ENCODE assay signal across 13 cellular contexts in genomic region chr11:96827164-96827563, GRCh38.
DNase-seq lines count a peak whose midpoint lies in the region; ATAC-seq, FAIRE-seq and TF ChIP-seq lines count a peak whose summit lies in the region.
"Had no signal": no experiment of that assay in that cellular context is flagged by ENCODE, and none has a peak within 500 bp of the region (broad histone marks: within the 10 kb centered on the region; RNA-seq: fewer than 3 reads in every experiment).

No MANE protein-coding gene starts in this region.

- peak; percentile 51 for TF ChIP-seq CTCF in LNCaP clone FGC (IDR thresholded peaks at IDR 0.05; ENCODE audit: control insufficient read depth, extremely low read depth, insufficient read depth)
- no peak for TF ChIP-seq CTCF in bronchial epithelial cell (IDR thresholded peaks at IDR 0.05; ENCODE audit: insufficient read depth, low read length, severe bottlenecking)
- 0 out of 2 replicates have a peak, but pooled peaks have one; percentile 14 for TF ChIP-seq CTCF in HepG2 (CRISPR knock-in tag; IDR thresholded peaks at IDR 0.05)

- intact Hi-C loops in HepG2 (cut with micrococcal nuclease; ENCODE audit: unreplicated experiment), result no loop called here

- 26% methylated on average over 4 of the region's 4 CpGs for WGBS in HepG2 (ENCODE audit: low lambda C conversion rate)

- H3K36me3 ChIP-seq in bronchial epithelial cell (ENCODE audit: control insufficient read depth, insufficient read depth, low read length) (no peaks in the 10 kb centered on the region), HepG2 (replicated peaks in 1 of 2; ENCODE audit: control insufficient read depth in 1 of 2, insufficient read depth in 2 of 2, low read length in 2 of 2) (no peaks in the 10 kb centered on the region)
- H3K36me3 ChIP-seq: BLaER1 had no signal

- ATAC-seq in HepG2 (no peak), GM18520 (IDR thresholded peaks at IDR 0.05; ENCODE audit: unreplicated experiment) (no peak), HG02588 (IDR thresholded peaks at IDR 0.05; ENCODE audit: unreplicated experiment) (no peak), HG03159 (IDR thresholded peaks at IDR 0.05; ENCODE audit: unreplicated experiment) (no peak)
- ATAC-seq in activated CD8-positive, alpha-beta T cell treated with anti-CD3 and anti-CD28 coated beads, Interleukin-2, amount 10 ng/mL, durations not matched to agents 7 days and 5 days, result no peak

- H3K27me3 ChIP-seq in bronchial epithelial cell (ENCODE audit: control insufficient read depth, insufficient read depth, low read length) (no peaks in the 10 kb centered on the region), HepG2 (ENCODE audit: control insufficient read depth in 1 of 2, insufficient read depth in 2 of 2, low read length in 2 of 2) (no peaks in the 10 kb centered on the region)
- H3K27me3 ChIP-seq: BLaER1 had no signal

- H3K27me3 Mint-ChIP-seq in activated CD8-positive, alpha-beta T cell treated with anti-CD3 and anti-CD28 coated beads, Interleukin-2, amount 10 ng/mL, durations not matched to agents 7 days and 5 days (ENCODE audit: low read depth), result no peaks in the 10 kb centered on the region
- H3K27me3 Mint-ChIP-seq: dendritic cell treated with granulocyte-macrophage colony-stimulating factor and Interleukin-4, amounts not matched to agents 40 ng/mL and 50 ng/mL, for 4 days had no signal

- H3K36me3 Mint-ChIP-seq in activated CD8-positive, alpha-beta T cell treated with anti-CD3 and anti-CD28 coated beads, Interleukin-2, amount 10 ng/mL, durations not matched to agents 7 days and 5 days (ENCODE audit: low read depth), result no peaks in the 10 kb centered on the region

- no peaks in the 10 kb centered on the region for H3K4me1 Mint-ChIP-seq in activated CD8-positive, alpha-beta T cell treated with anti-CD3 and anti-CD28 coated beads, Interleukin-2, amount 10 ng/mL, durations not matched to agents 7 days and 5 days (ENCODE audit: low read depth)

- no peak for FAIRE-seq in bronchial epithelial cell (lab: Jason Lieb, UNC)
- no peak for FAIRE-seq in HepG2 (lab: Jason Lieb, UNC)

- DNase-seq in Ammon's horn (ENCODE audit: low spot score), result peak; percentile 16
- DNase-seq in LNCaP clone FGC (ENCODE audit: low read depth), result no peak
- peak; percentile 5 for DNase-seq in bronchial epithelial cell (ENCODE audit: low read depth)
- no peak for DNase-seq in HepG2 (ENCODE audit: low spot score)
- no peak for DNase-seq in activated CD8-positive, alpha-beta T cell treated with anti-CD3 and anti-CD28 coated beads, Interleukin-2, amount 10 ng/mL, durations not matched to agents 7 days and 5 days
- DNase-seq: KBM-7 had no signal

- CTCF ChIA-PET in HepG2 (lab: Yijun Ruan, JAX; ENCODE audit: low intra/inter-chr PET ratio, low total read pairs), result no interaction called here
- CTCF ChIA-PET in activated CD8-positive, alpha-beta T cell treated with anti-CD3 and anti-CD28 coated beads, Interleukin-2, amount 10 ng/mL, durations not matched to agents 7 days and 5 days (lab: Charles Lee), result no interaction called here

- no TSS peak for BruUV-seq in HepG2 (replicated peaks; lab: Mats Ljungman, UMichigan)

- H2AFZ ChIP-seq in HepG2 (ENCODE audit: low read length), result no peak overlapping the region
- H2AFZ ChIP-seq: parathyroid adenoma had no signal

- POLR2A ChIA-PET in HepG2 (lab: Yijun Ruan, JAX), result no interaction called here
- POLR2A ChIA-PET in activated CD8-positive, alpha-beta T cell treated with anti-CD3 and anti-CD28 coated beads, Interleukin-2, amount 10 ng/mL, durations not matched to agents 7 days and 5 days (lab: Charles Lee), result no interaction called here

- TF ChIP-seq POLR2A in HepG2 (IDR thresholded peaks at IDR 0.05; ENCODE audit: insufficient read depth in 1 of 2, low read depth in 2 of 2, low read length in 2 of 2), result no peak

- no peak overlapping the region for H3K4me2 ChIP-seq in HepG2 (ENCODE audit: low read depth, low read length)
- H3K4me2 ChIP-seq: BLaER1 had no signal

- H3K9ac ChIP-seq in HepG2 (ENCODE audit: insufficient read depth, low read depth, low read length), result no peak overlapping the region
- H3K9ac ChIP-seq: BLaER1, parathyroid adenoma had no signal

- no peak overlapping the region for H3K27ac Mint-ChIP-seq in activated CD8-positive, alpha-beta T cell treated with anti-CD3 and anti-CD28 coated beads, Interleukin-2, amount 10 ng/mL, durations not matched to agents 7 days and 5 days
- H3K27ac Mint-ChIP-seq: dendritic cell treated with granulocyte-macrophage colony-stimulating factor and Interleukin-4, amounts not matched to agents 40 ng/mL and 50 ng/mL, for 4 days had no signal

- H3K4me3 Mint-ChIP-seq in activated CD8-positive, alpha-beta T cell treated with anti-CD3 and anti-CD28 coated beads, Interleukin-2, amount 10 ng/mL, durations not matched to agents 7 days and 5 days, result no peak overlapping the region
- H3K4me3 Mint-ChIP-seq: dendritic cell treated with granulocyte-macrophage colony-stimulating factor and Interleukin-4, amounts not matched to agents 40 ng/mL and 50 ng/mL, for 4 days had no signal

- no peak overlapping the region for H3K27ac ChIP-seq in HepG2 (ENCODE audit: extremely low read length, insufficient read depth, low read length)
- H3K27ac ChIP-seq: BLaER1, parathyroid adenoma, VCaP had no signal

- H4K20me1 ChIP-seq in HepG2 (ENCODE audit: insufficient read depth, low read length), result no peaks in the 10 kb centered on the region
- H4K20me1 ChIP-seq: BLaER1 had no signal

- no peaks in the 10 kb centered on the region for H3K9me3 ChIP-seq in HepG2 (ENCODE audit: low read length)
- H3K9me3 ChIP-seq: BLaER1 had no signal

- no peak for TF ChIP-seq RAD21 in HepG2 (CRISPR knock-in tag; IDR thresholded peaks at IDR 0.05)

- no peaks in the 10 kb centered on the region for H3K9me3 Mint-ChIP-seq in activated CD8-positive, alpha-beta T cell treated with anti-CD3 and anti-CD28 coated beads, Interleukin-2, amount 10 ng/mL, durations not matched to agents 7 days and 5 days (ENCODE audit: insufficient read depth)

- no peaks in the 10 kb centered on the region for H3K79me2 ChIP-seq in HepG2 (ENCODE audit: insufficient read depth, low read length)
- H3K79me2 ChIP-seq: parathyroid adenoma had no signal

- H3K4me3 ChIP-seq in LNCaP clone FGC (ENCODE audit: low read depth, low read length), result no peak overlapping the region
- H3K4me3 ChIP-seq in bronchial epithelial cell (ENCODE audit: low read depth, low read length), result no peak overlapping the region
- no peak overlapping the region for H3K4me3 ChIP-seq in HepG2 (replicated peaks in 1 of 3; ENCODE audit: insufficient read depth in 1 of 3, low read depth in 2 of 3, low read length in 3 of 3)
- H3K4me3 ChIP-seq: BLaER1 had no signal

- in situ Hi-C loops in HepG2 (cut with HindIII; ENCODE audit: extremely low pct_ligation_motif_present, low pct_unique_long_range_greater_than_20kb), result no loop called here

- TF ChIP-seq EP300 in HepG2 (IDR thresholded peaks at IDR 0.05; ENCODE audit: low read depth in 2 of 2, low read length in 2 of 2), result no peak
- no peak for TF ChIP-seq EP300 in HepG2 (CRISPR knock-in tag; IDR thresholded peaks at IDR 0.05; ENCODE audit: borderline replicate concordance)

- H3K4me1 ChIP-seq in HepG2 (ENCODE audit: insufficient read depth, low read length), result no peaks in the 10 kb centered on the region
- H3K4me1 ChIP-seq: BLaER1, parathyroid adenoma had no signal

TF ChIP-seq in HepG2, 621 proteins besides CTCF, POLR2A, EP300 and RAD21 (continues in another document):
- TF ChIP-seq RFX5 (IDR thresholded peaks at IDR 0.05; ENCODE audit: low read depth, low read length), result no peak
- TF ChIP-seq ZNF709 (CRISPR knock-in tag; IDR thresholded peaks at IDR 0.05), result no peak
- no peak for TF ChIP-seq PPARG (CRISPR knock-in tag; conservative IDR thresholded peaks at IDR 0.05)
- no peak for TF ChIP-seq SRSF4 (IDR thresholded peaks at IDR 0.05; ENCODE audit: low read depth, low read length, poor library complexity, severe bottlenecking)
- TF ChIP-seq, protein P1, sequence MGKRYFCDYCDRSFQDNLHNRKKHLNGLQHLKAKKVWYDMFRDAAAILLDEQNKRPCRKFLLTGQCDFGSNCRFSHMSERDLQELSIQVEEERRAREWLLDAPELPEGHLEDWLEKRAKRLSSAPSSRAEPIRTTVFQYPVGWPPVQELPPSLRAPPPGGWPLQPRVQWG (CRISPR knock-in tag; IDR thresholded peaks at IDR 0.05; ENCODE audit: borderline replicate concordance, low read depth), result no peak
- TF ChIP-seq, protein P2, sequence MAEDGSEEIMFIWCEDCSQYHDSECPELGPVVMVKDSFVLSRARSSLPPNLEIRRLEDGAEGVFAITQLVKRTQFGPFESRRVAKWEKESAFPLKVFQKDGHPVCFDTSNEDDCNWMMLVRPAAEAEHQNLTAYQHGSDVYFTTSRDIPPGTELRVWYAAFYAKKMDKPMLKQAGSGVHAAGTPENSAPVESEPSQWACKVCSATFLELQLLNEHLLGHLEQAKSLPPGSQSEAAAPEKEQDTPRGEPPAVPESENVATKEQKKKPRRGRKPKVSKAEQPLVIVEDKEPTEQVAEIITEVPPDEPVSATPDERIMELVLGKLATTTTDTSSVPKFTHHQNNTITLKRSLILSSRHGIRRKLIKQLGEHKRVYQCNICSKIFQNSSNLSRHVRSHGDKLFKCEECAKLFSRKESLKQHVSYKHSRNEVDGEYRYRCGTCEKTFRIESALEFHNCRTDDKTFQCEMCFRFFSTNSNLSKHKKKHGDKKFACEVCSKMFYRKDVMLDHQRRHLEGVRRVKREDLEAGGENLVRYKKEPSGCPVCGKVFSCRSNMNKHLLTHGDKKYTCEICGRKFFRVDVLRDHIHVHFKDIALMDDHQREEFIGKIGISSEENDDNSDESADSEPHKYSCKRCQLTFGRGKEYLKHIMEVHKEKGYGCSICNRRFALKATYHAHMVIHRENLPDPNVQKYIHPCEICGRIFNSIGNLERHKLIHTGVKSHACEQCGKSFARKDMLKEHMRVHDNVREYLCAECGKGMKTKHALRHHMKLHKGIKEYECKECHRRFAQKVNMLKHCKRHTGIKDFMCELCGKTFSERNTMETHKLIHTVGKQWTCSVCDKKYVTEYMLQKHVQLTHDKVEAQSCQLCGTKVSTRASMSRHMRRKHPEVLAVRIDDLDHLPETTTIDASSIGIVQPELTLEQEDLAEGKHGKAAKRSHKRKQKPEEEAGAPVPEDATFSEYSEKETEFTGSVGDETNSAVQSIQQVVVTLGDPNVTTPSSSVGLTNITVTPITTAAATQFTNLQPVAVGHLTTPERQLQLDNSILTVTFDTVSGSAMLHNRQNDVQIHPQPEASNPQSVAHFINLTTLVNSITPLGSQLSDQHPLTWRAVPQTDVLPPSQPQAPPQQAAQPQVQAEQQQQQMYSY (CRISPR knock-in tag; IDR thresholded peaks at IDR 0.05), result no peak
- TF ChIP-seq MLX (CRISPR knock-in tag; IDR thresholded peaks at IDR 0.05), result no peak

Comparison
In these comparisons a context has a peak if more than half of its experiments do, and no peak if none do; other contexts are left out.
1. DNase-seq: peak in Ammon's horn (single experiment) and bronchial epithelial cell (single experiment); none in LNCaP clone FGC (single experiment), HepG2 (single experiment) and activated CD8-positive, alpha-beta T cell treated with anti-CD3 and anti-CD28 coated beads, Interleukin-2, amount 10 ng/mL, durations not matched to agents 7 days and 5 days (single experiment).